8 cellular contexts compared by ENCODE assay signal in the genomic region with DNA sequence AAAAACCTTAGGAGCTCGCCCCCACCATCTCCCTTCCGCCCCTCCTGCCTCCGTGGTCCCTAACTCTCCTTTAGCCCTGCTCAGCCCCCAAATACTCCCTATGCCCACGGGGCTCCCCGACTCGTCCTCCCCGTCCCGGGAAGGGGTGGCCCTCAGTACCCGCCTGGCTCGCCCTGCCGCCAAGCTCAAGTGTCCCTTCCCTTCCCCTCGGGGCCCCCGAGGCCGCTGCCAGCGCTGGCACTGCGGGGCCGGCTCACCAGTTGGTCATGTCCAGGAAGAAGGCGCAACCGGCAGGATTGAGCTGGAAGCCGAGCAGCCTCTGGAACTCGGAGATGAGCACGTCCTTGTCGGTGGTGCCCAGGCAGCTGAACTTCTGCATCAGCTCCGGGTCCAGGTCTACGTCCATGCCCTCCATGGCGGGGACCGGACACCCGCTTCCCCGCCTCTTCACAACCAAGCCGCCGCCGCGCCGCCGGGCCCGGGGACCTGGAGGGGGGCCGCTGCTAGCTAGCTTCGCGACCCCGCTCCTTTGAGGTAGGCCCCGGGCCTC. TPM values are rescaled to one million over a fixed set of nuclear protein-coding genes. Genes with fewer than 3 reads are reported as not detected.
A peak's percentile ranks its signal among the peaks of the same experiment; 100 is the strongest.
DNase-seq lines count a peak whose midpoint lies in the region; ATAC-seq, FAIRE-seq and TF ChIP-seq lines count a peak whose summit lies in the region.

No MANE protein-coding gene starts in this region.

- no peaks in the 10 kb centered on the region for H3K36me3 Mint-ChIP-seq in astrocyte (ENCODE audit: low read depth, unreplicated experiment)

- H3K36me3 ChIP-seq in HUES64 (ENCODE audit: insufficient read depth, low read length): no peaks in the 10 kb centered on the region
- no peaks in the 10 kb centered on the region for H3K36me3 ChIP-seq in astrocyte (ENCODE audit: insufficient read depth, low read length)
- peaks cover 3% of the 10 kb centered on the region for H3K36me3 ChIP-seq in skeletal muscle satellite cell (ENCODE audit: insufficient read depth, low read length)

- peak overlapping the region; percentile 98 for H3K4me3 Mint-ChIP-seq in astrocyte (ENCODE audit: unreplicated experiment)

- no peaks in the 10 kb centered on the region for H3K27me3 Mint-ChIP-seq in astrocyte (ENCODE audit: low read depth, unreplicated experiment)

- H3K4me2 ChIP-seq in astrocyte (ENCODE audit: low read length) (peak overlapping the region; percentile 97), skeletal muscle satellite cell (ENCODE audit: low read length) (peak overlapping the region; percentile 87)

- no peak for FAIRE-seq in astrocyte (lab: Jason Lieb, UNC)
- no peak for FAIRE-seq in D721Med (lab: Jason Lieb, UNC)

- H3K9me3 ChIP-seq in HUES64 (ENCODE audit: insufficient read depth, low read depth, low read length) (no peaks in the 10 kb centered on the region), astrocyte (ENCODE audit: insufficient read depth, low read depth, low read length) (no peaks in the 10 kb centered on the region), iPS-18c (ENCODE audit: control insufficient read depth, insufficient read depth, low read length) (no peaks in the 10 kb centered on the region), skeletal muscle satellite cell (replicated peaks; ENCODE audit: low read length) (no peaks in the 10 kb centered on the region)

- peaks cover 37% of the 10 kb centered on the region for H4K20me1 ChIP-seq in astrocyte (ENCODE audit: insufficient read depth, low read length)

- peak; percentile 54 for DNase-seq in ELF-1 (ENCODE audit: low read depth, low spot score)
- no peak for DNase-seq in astrocyte (ENCODE audit: low read depth)
- no peak for DNase-seq in D721Med (ENCODE audit: insufficient read length, low spot score)
- no peak for DNase-seq in NCI-H2081 treated with DMSO at 0.1 percent for 48 hours (lab: John Stamatoyannopoulos, UW)

- peak overlapping the region; percentile 56 for H3K27ac Mint-ChIP-seq in astrocyte (ENCODE audit: unreplicated experiment)

- peaks cover 52% of the 10 kb centered on the region for H3K79me2 ChIP-seq in astrocyte (ENCODE audit: insufficient read depth, low read length)

- H3K9ac ChIP-seq in HUES64 (ENCODE audit: low read depth, low read length): peak overlapping the region; percentile 89
- peak overlapping the region; percentile 95 for H3K9ac ChIP-seq in astrocyte (ENCODE audit: low read length)
- peak overlapping the region; percentile 97 for H3K9ac ChIP-seq in skeletal muscle satellite cell (ENCODE audit: low read depth, low read length)

- H3K4me1 ChIP-seq in HUES64 (ENCODE audit: insufficient read depth, low read length) (peaks cover 12% of the 10 kb centered on the region), astrocyte (ENCODE audit: insufficient read depth, low read length) (peaks cover 11% of the 10 kb centered on the region), skeletal muscle satellite cell (ENCODE audit: control insufficient read depth, insufficient read depth, low read length) (peaks cover 10% of the 10 kb centered on the region)

- H3K27ac ChIP-seq in HUES64 (ENCODE audit: low read depth, low read length): peak overlapping the region; percentile 79
- H3K27ac ChIP-seq in astrocyte (ENCODE audit: low read depth, low read length): peak overlapping the region; percentile 77

- H3K4me1 Mint-ChIP-seq in astrocyte (ENCODE audit: low read depth, unreplicated experiment): peaks cover 17% of the 10 kb centered on the region

- WGBS in HUES64: under 1% methylated on average over 40 of the region's 41 CpGs

- peak; percentile 27 for ATAC-seq in GM21526 (IDR thresholded peaks at IDR 0.05; ENCODE audit: low FRiP score, unreplicated experiment)

- peak overlapping the region; percentile 87 for H2AFZ ChIP-seq in astrocyte (ENCODE audit: low read depth, low read length)

- H3K27me3 ChIP-seq in HUES64 (ENCODE audit: insufficient read depth, low read length) (no peaks in the 10 kb centered on the region), astrocyte (ENCODE audit: insufficient read depth, low read length) (no peaks in the 10 kb centered on the region), skeletal muscle satellite cell (ENCODE audit: control insufficient read depth, insufficient read depth, low read length) (no peaks in the 10 kb centered on the region)

- peak overlapping the region; percentile 98 for H3K4me3 ChIP-seq in HUES64 (ENCODE audit: low read length)
- H3K4me3 ChIP-seq in astrocyte (ENCODE audit: insufficient read depth, low read depth, low read length): peak overlapping the region; percentile 75
- peak overlapping the region; percentile 97 for H3K4me3 ChIP-seq in iPS-18c (ENCODE audit: insufficient read depth, low read depth, low read length)
- H3K4me3 ChIP-seq in skeletal muscle satellite cell (ENCODE audit: low read length): peak overlapping the region; percentile 96

- H3K9me3 Mint-ChIP-seq in astrocyte (ENCODE audit: unreplicated experiment): no peaks in the 10 kb centered on the region

- no peak for TF ChIP-seq CTCF in astrocyte (IDR thresholded peaks at IDR 0.05; ENCODE audit: insufficient read depth, low read depth, low read length)
- no peak for TF ChIP-seq CTCF in D721Med (IDR thresholded peaks at IDR 0.05; ENCODE audit: insufficient read depth, missing control alignments)

RNA-seq across cellular contexts. Expression of a gene that starts 0.3 kb away (rescaled TPM):
- polyA plus RNA-seq in HUES64 (2013, experiment 1 of 2): 41.1 TPM
- 43.5 TPM for polyA plus RNA-seq in HUES64 (2013, experiment 2 of 2)
- 56.0 and 63.3 TPM in 2 replicates for total RNA-seq in astrocyte
- 25.9 and 26.4 TPM in 2 replicates for total RNA-seq in skeletal muscle satellite cell (2012; rRNA removed)
